ENCODE assay signal across 8 cellular contexts in the genomic region with DNA sequence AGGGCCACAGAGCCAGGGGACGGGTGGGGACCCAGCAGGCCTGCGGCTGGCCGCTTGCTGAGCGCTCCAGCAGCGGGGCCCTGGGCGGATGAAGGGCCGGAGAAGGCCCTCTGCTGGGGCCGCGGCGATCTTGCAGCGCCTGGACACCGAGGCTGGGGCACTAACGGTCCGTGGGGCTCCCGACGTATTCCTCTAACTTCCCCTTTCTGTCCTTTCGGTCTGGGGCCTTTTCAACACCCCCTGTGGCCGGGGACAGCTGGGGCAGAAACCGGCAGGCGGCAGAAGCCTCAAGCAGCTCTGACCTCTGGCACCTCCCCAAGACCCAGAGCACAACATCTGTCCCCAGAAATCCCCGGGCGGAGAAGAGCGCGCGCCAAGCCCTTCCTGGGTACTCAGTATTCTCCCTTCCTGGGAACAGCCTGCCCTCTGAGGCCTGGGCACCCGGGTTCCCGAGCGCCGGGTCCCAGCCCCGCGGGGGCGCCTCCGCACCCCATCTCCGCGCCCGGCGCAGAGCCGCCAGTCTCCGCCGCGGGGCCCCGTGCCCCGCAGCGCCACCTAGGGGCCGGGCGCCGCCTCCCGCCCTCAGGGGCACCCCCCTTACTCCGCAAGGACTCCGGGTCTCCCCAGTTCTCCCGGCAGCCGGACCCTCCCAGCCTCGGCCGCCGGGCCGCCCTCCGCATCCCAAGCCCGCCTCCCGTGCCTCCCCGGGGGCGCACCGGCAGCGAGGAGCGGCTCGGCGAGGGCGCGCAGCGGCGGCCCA. TPM values are rescaled to one million over a fixed set of nuclear protein-coding genes. Genes with fewer than 3 reads are reported as not detected.
DNase-seq lines count a peak whose midpoint lies in the region; ATAC-seq, FAIRE-seq and TF ChIP-seq lines count a peak whose summit lies in the region.

No MANE protein-coding gene starts in this region.

- no peaks in the 10 kb centered on the region for H3K9me3 ChIP-seq in keratinocyte (ENCODE audit: control insufficient read depth, low read depth, low read length)

- peak overlapping the region; percentile 66 to 88 (median 76) for H3K4me3 ChIP-seq in keratinocyte (ENCODE audit: control insufficient read depth in 2 of 3, extremely low read depth in 1 of 3, insufficient read depth in 2 of 3, low read depth in 1 of 3, low read length in 3 of 3)

- FAIRE-seq in keratinocyte (lab: Jason Lieb, UNC): no peak

- H3K79me2 ChIP-seq in keratinocyte (ENCODE audit: control insufficient read depth, insufficient read depth, low read length): peaks cover 26% of the 10 kb centered on the region

- ATAC-seq in HG02759 (IDR thresholded peaks at IDR 0.05; ENCODE audit: unreplicated experiment): peak; percentile 60

- H3K9me1 ChIP-seq in keratinocyte (ENCODE audit: control insufficient read depth, extremely low read depth, insufficient read depth, low read length): no peaks in the 10 kb centered on the region

- peak in 2 of 3 experiments; percentile 69 to 82 for TF ChIP-seq CTCF in keratinocyte (optimal IDR thresholded peaks at IDR 0.05 in 1 of 3, IDR thresholded peaks at IDR 0.05 in 1 of 3, conservative IDR thresholded peaks at IDR 0.05 in 1 of 3; ENCODE audit: extremely low read depth in 1 of 3, insufficient read depth in 2 of 3, low read length in 3 of 3)

- H3K4me1 ChIP-seq in keratinocyte (ENCODE audit: control insufficient read depth, extremely low read depth, insufficient read depth, low read length): peaks cover 33% of the 10 kb centered on the region

- H3K36me3 ChIP-seq in keratinocyte (ENCODE audit: control insufficient read depth in 2 of 2, extremely low read depth in 1 of 2, insufficient read depth in 2 of 2, low read length in 2 of 2): no peaks in the 10 kb centered on the region

- H2AFZ ChIP-seq in keratinocyte (ENCODE audit: control insufficient read depth, low read length): peak overlapping the region; percentile 85

- no peaks in the 10 kb centered on the region for H3K27me3 ChIP-seq in keratinocyte (ENCODE audit: control insufficient read depth, extremely low read depth, insufficient read depth, low read length)

- peak overlapping the region; percentile 82 for H3K9ac ChIP-seq in keratinocyte (ENCODE audit: control insufficient read depth, extremely low read depth, insufficient read depth, low read length)

- peak overlapping the region; percentile 88 for H3K4me2 ChIP-seq in keratinocyte (ENCODE audit: control insufficient read depth, extremely low read depth, insufficient read depth, low read depth, low read length)

- DNase-seq in NCI-H1105 treated with DMSO at 0.1 percent for 48 hours (lab: John Stamatoyannopoulos, UW) (peak; percentile 41), NCI-H1105 (lab: John Stamatoyannopoulos, UW) (no peak), NCI-H146 (lab: John Stamatoyannopoulos, UW) (peak; percentile 78), keratinocyte (ENCODE audit: low read depth, low spot score) (no peak)
- DNase-seq in activated CD4-positive, CD25-positive, alpha-beta regulatory T cell treated with anti-CD3 and anti-CD28 coated beads, Interleukin-2, amount 50 U/mL, for 16 hours (ENCODE audit: low read depth, low spot score): peak; percentile 49
- peak; percentile 77 for DNase-seq in central memory CD4-positive, alpha-beta T cell
- peak; percentile 65 for DNase-seq in stimulated activated CD4-positive, alpha-beta T cell treated with anti-CD3 and anti-CD28 coated beads, Interleukin-12 subunit alpha, Interleukin-12 subunit beta, amount 100 ng/mL, for 4 hours

- H4K20me1 ChIP-seq in keratinocyte (ENCODE audit: control insufficient read depth, extremely low read depth, insufficient read depth, low read length): no peaks in the 10 kb centered on the region

- dilution Hi-C loops in keratinocyte (cut with MboI; ENCODE audit: extremely low pct_ligation_motif_present, low sequenced_read_pairs): no loop called here

- H3K27ac ChIP-seq in keratinocyte (ENCODE audit: control insufficient read depth, insufficient read depth, low read length): peak overlapping the region; percentile 80

RNA-seq across cellular contexts. Expression of gene SLCO3A1, which starts 0.6 kb away (rescaled TPM):
- polyA plus RNA-seq in keratinocyte: 21.3 to 31.7 TPM (median 21.6 TPM) in 3 replicates
- polyA plus RNA-seq in keratinocyte (2011; ENCODE audit: low read depth): 37.9 TPM
- 18.2 and 24.9 TPM in 2 replicates for polyA plus RNA-seq in keratinocyte (2011; cell fraction: cytosol; rRNA removed)
- 49.2 and 56.1 TPM in 2 replicates for polyA plus RNA-seq in keratinocyte (2011; cell fraction: nucleus; rRNA removed)
- 24.4 and 26.0 TPM in 2 replicates for polyA plus RNA-seq in keratinocyte (2012; ENCODE audit: low replicate concordance)
- 60.3 to 98.2 TPM (median 80.2 TPM) in 3 replicates for polyA minus RNA-seq in keratinocyte
- polyA minus RNA-seq in keratinocyte (2011; cell fraction: cytosol; rRNA and poly(A)+ RNA removed): 24.7 TPM
- 51.4 and 62.5 TPM in 2 replicates for polyA minus RNA-seq in keratinocyte (2011; cell fraction: nucleus; rRNA and poly(A)+ RNA removed)

Comparison
In these comparisons a context has a peak if more than half of its experiments do, and no peak if none do; other contexts are left out.
1. DNase-seq: peak in NCI-H1105 treated with DMSO at 0.1 percent for 48 hours (single experiment), NCI-H146 (single experiment), activated CD4-positive, CD25-positive, alpha-beta regulatory T cell treated with anti-CD3 and anti-CD28 coated beads, Interleukin-2, amount 50 U/mL, for 16 hours (single experiment), central memory CD4-positive, alpha-beta T cell (single experiment) and stimulated activated CD4-positive, alpha-beta T cell treated with anti-CD3 and anti-CD28 coated beads, Interleukin-12 subunit alpha, Interleukin-12 subunit beta, amount 100 ng/mL, for 4 hours (single experiment); none in NCI-H1105 (single experiment) and keratinocyte (single experiment).